15 cellular contexts compared by ENCODE assay signal in genomic region chr3:36956155-36956554, GRCh38. TPM values are rescaled to one million over a fixed set of nuclear protein-coding genes. Genes with fewer than 3 reads are reported as not detected.
DNase-seq lines count a peak whose midpoint lies in the region; ATAC-seq and TF ChIP-seq lines count a peak whose summit lies in the region.
"Had no signal": no experiment of that assay in that cellular context is flagged by ENCODE, and none has a peak within 500 bp of the region (broad histone marks: within the 10 kb centered on the region; RNA-seq: fewer than 3 reads in every experiment).

No MANE protein-coding gene starts in this region.

- no peak for DNase-seq in CD8-positive, alpha-beta memory T cell
- DNase-seq in IMR-90, result no peak
- DNase-seq in type B pancreatic cell (ENCODE audit: extremely low spot score, unreplicated experiment), result peak; percentile 7
- no peak for DNase-seq in smooth muscle cell (lab: John Stamatoyannopoulos, UW; ENCODE audit: unreplicated experiment)
- DNase-seq in dorsolateral prefrontal cortex, result no peak
- DNase-seq: ACHN; BE2C; C1 segment of cervical spinal cord; Caco-2; CD4-positive, CD25-positive, alpha-beta regulatory T cell; HFFc6 had no signal

- H4K5ac ChIP-seq in IMR-90 (ENCODE audit: low read depth, low read length), result no peak overlapping the region

- TF ChIP-seq RAD21 in IMR-90 (IDR thresholded peaks at IDR 0.05; ENCODE audit: low read length), result no peak

- H4K8ac ChIP-seq in IMR-90 (ENCODE audit: low read depth in 2 of 2, low read length in 2 of 2), result no peak overlapping the region

- no peak overlapping the region for H2BK15ac ChIP-seq in IMR-90 (ENCODE audit: low read depth, low read length)

- no peaks in the 10 kb centered on the region for H3K79me1 ChIP-seq in IMR-90 (ENCODE audit: low read depth in 1 of 2, low read length in 2 of 2)

- peak overlapping the region in 1 of 8 donors; percentile 41 for H3K27ac Mint-ChIP-seq in CD8-positive, alpha-beta memory T cell
- no peak overlapping the region for H3K27ac Mint-ChIP-seq in type B pancreatic cell
- H3K27ac Mint-ChIP-seq: GM23338, HFFc6 had no signal

- H3K9ac ChIP-seq in IMR-90 (ENCODE audit: low read depth, low read length) (no peak overlapping the region), smooth muscle cell (ENCODE audit: low read depth) (no peak overlapping the region)

- BruUV-seq in IMR-90 (replicated peaks; lab: Mats Ljungman, UMichigan), result no TSS peak

- 0 out of 2 replicates have a peak overlapping the region, but pooled peaks have one; percentile 52 for H2AK5ac ChIP-seq in IMR-90 (ENCODE audit: low read depth, low read length)

- no peak overlapping the region for H3K14ac ChIP-seq in IMR-90 (replicated peaks; ENCODE audit: low read depth, low read length)

- dilution Hi-C loops in IMR-90 (cut with HindIII; ENCODE audit: low sequenced_read_pairs, unreplicated experiment), result no loop called here

- intact Hi-C loops in IMR-90 (cut with micrococcal nuclease), result no loop called here
- intact Hi-C loops in dorsolateral prefrontal cortex (cut with DNase I), result no loop called here

- H2BK120ac ChIP-seq in IMR-90 (ENCODE audit: low read depth, low read length), result no peak overlapping the region

- no peak overlapping the region for H2AFZ ChIP-seq in IMR-90 (replicated peaks; ENCODE audit: low read length, poor library complexity)
- no peak overlapping the region for H2AFZ ChIP-seq in smooth muscle cell (ENCODE audit: low read depth)
- H2AFZ ChIP-seq: GM23338 had no signal

- H3K27me3 ChIP-seq in CD8-positive, alpha-beta memory T cell (ENCODE audit: insufficient read depth, low read length, poor library complexity, severe bottlenecking), result no peaks in the 10 kb centered on the region
- H3K27me3 ChIP-seq in IMR-90 (ENCODE audit: control insufficient read depth, insufficient read depth, low read length) (no peaks in the 10 kb centered on the region), smooth muscle cell (ENCODE audit: low read depth) (no peaks in the 10 kb centered on the region), dorsolateral prefrontal cortex (no peaks in the 10 kb centered on the region)
- H3K27me3 ChIP-seq: BE2C had no signal

- in situ Hi-C loops in IMR-90 (cut with MboI; ENCODE audit: low sequenced_read_pairs), result loop anchor here (5.0 kb wide), 1 partner anchor 229 kb away; no protein-coding TSS in a partner anchor

- no peak overlapping the region for H3K4me2 ChIP-seq in IMR-90 (ENCODE audit: low read depth, low read length)
- no peak overlapping the region for H3K4me2 ChIP-seq in smooth muscle cell
- H3K4me2 ChIP-seq: GM23338 had no signal

- no peak for TF ChIP-seq POLR2A in IMR-90 (IDR thresholded peaks at IDR 0.05; ENCODE audit: low read depth, low read length)

- no peaks in the 10 kb centered on the region for H3K36me3 ChIP-seq in CD8-positive, alpha-beta memory T cell (ENCODE audit: insufficient read depth, low read length)
- H3K36me3 ChIP-seq in IMR-90 (ENCODE audit: control insufficient read depth, insufficient read depth, low read length), result no peaks in the 10 kb centered on the region
- no peaks in the 10 kb centered on the region for H3K36me3 ChIP-seq in smooth muscle cell (ENCODE audit: low read depth)
- H3K36me3 ChIP-seq: BE2C had no signal

- H3K4ac ChIP-seq in IMR-90 (ENCODE audit: low read depth, low read length), result no peak overlapping the region

- H3K4me3 Mint-ChIP-seq in CD8-positive, alpha-beta memory T cell, result no peak overlapping the region
- H3K4me3 Mint-ChIP-seq in type B pancreatic cell, result no peak overlapping the region
- H3K4me3 Mint-ChIP-seq: CD4-positive, CD25-positive, alpha-beta regulatory T cell; GM23338; HFFc6 had no signal

- H3K79me2 ChIP-seq in smooth muscle cell (ENCODE audit: low read depth), result no peaks in the 10 kb centered on the region

- no peaks in the 10 kb centered on the region for H3K9me3 ChIP-seq in CD8-positive, alpha-beta memory T cell (ENCODE audit: low read length)
- no peaks in the 10 kb centered on the region for H3K9me3 ChIP-seq in IMR-90 (ENCODE audit: control insufficient read depth, insufficient read depth, low read length)
- H3K9me3 ChIP-seq in smooth muscle cell (replicated peaks; ENCODE audit: low read depth), result no peaks in the 10 kb centered on the region
- H3K9me3 ChIP-seq: BE2C, Caco-2 had no signal

- H4K91ac ChIP-seq in IMR-90 (ENCODE audit: insufficient read depth, low read depth, low read length), result no peak overlapping the region

- H3K4me1 ChIP-seq in CD8-positive, alpha-beta memory T cell (ENCODE audit: insufficient read depth, low read length), result no peaks in the 10 kb centered on the region
- H3K4me1 ChIP-seq in IMR-90 (ENCODE audit: control insufficient read depth, insufficient read depth, low read length) (peaks cover 6% of the 10 kb centered on the region; the same call in 1 of the 2 replicates), smooth muscle cell (ENCODE audit: low read depth) (no peaks in the 10 kb centered on the region)

- no peak overlapping the region for H3K56ac ChIP-seq in IMR-90 (ENCODE audit: extremely low read depth, insufficient read depth, low read length)

- H4K20me1 ChIP-seq in IMR-90 (ENCODE audit: insufficient read depth, low read length) (no peaks in the 10 kb centered on the region), smooth muscle cell (ENCODE audit: low read depth) (no peaks in the 10 kb centered on the region)

- H3K23ac ChIP-seq in IMR-90 (ENCODE audit: low read depth, low read length), result no peak overlapping the region

- no peaks in the 10 kb centered on the region; the same call in 1 of the 2 replicates for H3K9me1 ChIP-seq in IMR-90 (ENCODE audit: insufficient read depth, low read length)

- ATAC-seq in IMR-90 (ENCODE audit: low read depth) (no peak), SK-N-SH treated with all-trans-retinoic acid at 6 μM for 48 hours (no peak)
- ATAC-seq: GM23338, HCT116 had no signal

- H3K4me1 Mint-ChIP-seq in CD8-positive, alpha-beta memory T cell, result peaks cover 8 to 16% (median 11%) of the 10 kb centered on the region in 3 donors
- peaks cover 5% of the 10 kb centered on the region for H3K4me1 Mint-ChIP-seq in type B pancreatic cell (ENCODE audit: unreplicated experiment)

- no peaks in the 10 kb centered on the region for H3K27me3 Mint-ChIP-seq in CD8-positive, alpha-beta memory T cell
- H3K27me3 Mint-ChIP-seq in type B pancreatic cell, result no peaks in the 10 kb centered on the region

- no peaks in the 10 kb centered on the region for H3K36me3 Mint-ChIP-seq in CD8-positive, alpha-beta memory T cell
- no peaks in the 10 kb centered on the region for H3K36me3 Mint-ChIP-seq in type B pancreatic cell
- H3K36me3 Mint-ChIP-seq: CD4-positive, CD25-positive, alpha-beta regulatory T cell had no signal

- H2BK20ac ChIP-seq in IMR-90 (ENCODE audit: low read depth, low read length), result no peak overlapping the region

- H3F3A ChIP-seq in smooth muscle cell (ENCODE audit: low read depth), result no peaks in the 10 kb centered on the region

- H3K9me3 Mint-ChIP-seq in CD8-positive, alpha-beta memory T cell, result no peaks in the 10 kb centered on the region
- no peaks in the 10 kb centered on the region for H3K9me3 Mint-ChIP-seq in type B pancreatic cell
- H3K9me3 Mint-ChIP-seq: CD4-positive, CD25-positive, alpha-beta regulatory T cell; GM23338; HFFc6 had no signal

- POLR2A ChIA-PET in CD8-positive, alpha-beta memory T cell (lab: Charles Lee), result interaction anchor here (0.6 kb wide), 1 partner anchor 39 kb away, joined by 4 read pairs; no protein-coding TSS in a partner anchor
- POLR2A ChIA-PET in IMR-90 (lab: Charles Lee; ENCODE audit: unreplicated experiment), result no interaction called here

- no peak overlapping the region for H2AK9ac ChIP-seq in IMR-90 (replicated peaks; ENCODE audit: low read depth, low read length, poor library complexity)

- no peak for TF ChIP-seq CTCF in IMR-90 (conservative IDR thresholded peaks at IDR 0.05; ENCODE audit: low read depth, low read length)
- TF ChIP-seq CTCF in type B pancreatic cell (conservative IDR thresholded peaks at IDR 0.05), result no peak
- TF ChIP-seq CTCF in smooth muscle cell (IDR thresholded peaks at IDR 0.05; ENCODE audit: borderline replicate concordance, insufficient read depth, poor library complexity, severe bottlenecking), result no peak
- TF ChIP-seq CTCF in dorsolateral prefrontal cortex (IDR thresholded peaks at IDR 0.05 in 54 of 56, conservative IDR thresholded peaks at IDR 0.05 in 2 of 56; ENCODE audit: low read depth in 1 of 56, partially characterized antibody in 56 of 56), result no peak

- H3K4me3 ChIP-seq in CD8-positive, alpha-beta memory T cell (ENCODE audit: low read length), result no peak overlapping the region
- no peak overlapping the region for H3K4me3 ChIP-seq in IMR-90 (ENCODE audit: insufficient read depth, low read depth, low read length)
- no peak overlapping the region for H3K4me3 ChIP-seq in smooth muscle cell
- H3K4me3 ChIP-seq in dorsolateral prefrontal cortex, result no peak overlapping the region
- H3K4me3 ChIP-seq: GM23338 had no signal

- H3K18ac ChIP-seq in IMR-90 (ENCODE audit: low read depth, low read length), result no peak overlapping the region

- WGBS in IMR-90 (ENCODE audit: extremely low coverage in 2 of 2, insufficient read length in 1 of 2), 2 experiments, result no CpG with 5 or more reads among the region's 3 CpGs
- 86% methylated on average over 3 of the region's 3 CpGs for WGBS in smooth muscle cell (ENCODE audit: low lambda C conversion rate)

- CTCF ChIA-PET in CD8-positive, alpha-beta memory T cell (lab: Charles Lee), result interaction anchor here (0.6 to 4.0 kb wide), 3 partner anchors 34 to 223 kb away, joined by 3 to 18 read pairs (median 3); no protein-coding TSS in a partner anchor
- CTCF ChIA-PET in IMR-90 (lab: Yijun Ruan, JAX), result interaction anchor here (1.3 kb wide), 1 partner anchor 52 kb away, joined by 3 read pairs; no protein-coding TSS in a partner anchor

- H2BK5ac ChIP-seq in IMR-90 (ENCODE audit: low read depth, low read length, poor library complexity, severe bottlenecking), result no peak overlapping the region

- peak overlapping the region; percentile 68 for H3K27ac ChIP-seq in CD8-positive, alpha-beta memory T cell (ENCODE audit: low read depth, low read length)
- H3K27ac ChIP-seq in IMR-90 (ENCODE audit: insufficient read depth, low read length) (no peak overlapping the region), smooth muscle cell (ENCODE audit: low read depth) (no peak overlapping the region), dorsolateral prefrontal cortex (no peak overlapping the region)
- H3K27ac ChIP-seq: HL-60 had no signal

RNA-seq across cellular contexts. Expression of gene TRANK1, which starts 11.3 kb away (rescaled TPM):
- total RNA-seq in CD8-positive, alpha-beta memory T cell, result 10 to 100 TPM; 12.7 to 16.2 TPM
- 33.2 TPM for polyA plus RNA-seq in CD8-positive, alpha-beta memory T cell
- total RNA-seq in IMR-90 (2012; rRNA removed) (8.9 and 12.7 TPM in 2 replicates), type B pancreatic cell (ENCODE audit: low replicate concordance) (8.6 and 18.0 TPM in 2 replicates), smooth muscle cell (5.2 and 11.7 TPM in 2 replicates), dorsolateral prefrontal cortex (100 to 1,000 TPM in 1 of 120 experiments, 10 to 100 TPM in 119; 20.2 to 106 (median 56.2) TPM)
- polyA plus RNA-seq in IMR-90 (2012; rRNA removed) (5.1 and 7.9 TPM in 2 replicates), smooth muscle cell (2.0 and 2.4 TPM in 2 replicates)
- polyA plus RNA-seq in IMR-90 (2012; cell fraction: cytosol; rRNA removed), result 2.3 and 4.8 TPM in 2 replicates
- 28.9 and 84.8 TPM in 2 replicates for polyA plus RNA-seq in IMR-90 (2012; cell fraction: nucleus; rRNA removed; ENCODE audit: low replicate concordance)

RNA-seq across cellular contexts. Expression of gene EPM2AIP1, which starts 36.8 kb away (rescaled TPM):
- 10 to 100 TPM; 14.8 to 16.0 TPM for total RNA-seq in CD8-positive, alpha-beta memory T cell
- 7.1 TPM for polyA plus RNA-seq in CD8-positive, alpha-beta memory T cell
- total RNA-seq in IMR-90 (2012; rRNA removed) (13.4 and 21.9 TPM in 2 replicates), type B pancreatic cell (ENCODE audit: low replicate concordance) (27.5 and 29.2 TPM in 2 replicates), smooth muscle cell (18.6 and 26.0 TPM in 2 replicates), dorsolateral prefrontal cortex (10 to 100 TPM; 17.7 to 59.5 (median 45.5) TPM)
- polyA plus RNA-seq in IMR-90 (2012; rRNA removed) (4.7 and 6.4 TPM in 2 replicates), smooth muscle cell (6.5 and 11.7 TPM in 2 replicates)
- 1.4 and 1.5 TPM in 2 replicates for polyA plus RNA-seq in IMR-90 (2012; cell fraction: cytosol; rRNA removed)
- 2.9 and 9.6 TPM in 2 replicates for polyA plus RNA-seq in IMR-90 (2012; cell fraction: nucleus; rRNA removed; ENCODE audit: low replicate concordance)

RNA-seq across cellular contexts. Expression of gene MLH1, which starts 37.2 kb away (rescaled TPM):
- 10 to 100 TPM; 66.4 to 73.2 TPM for total RNA-seq in CD8-positive, alpha-beta memory T cell
- 19.5 TPM for polyA plus RNA-seq in CD8-positive, alpha-beta memory T cell
- total RNA-seq in IMR-90 (2012; rRNA removed), result 46.7 and 54.1 TPM in 2 replicates
- polyA plus RNA-seq in IMR-90 (2012; rRNA removed), result 30.2 and 34.5 TPM in 2 replicates
- polyA plus RNA-seq in IMR-90 (2012; cell fraction: cytosol; rRNA removed), result 6.9 and 18.5 TPM in 2 replicates
- polyA plus RNA-seq in IMR-90 (2012; cell fraction: nucleus; rRNA removed; ENCODE audit: low replicate concordance), result 8.5 and 22.8 TPM in 2 replicates
- total RNA-seq in type B pancreatic cell (ENCODE audit: low replicate concordance), result 29.5 and 41.0 TPM in 2 replicates
- 28.3 and 35.0 TPM in 2 replicates for total RNA-seq in smooth muscle cell
- polyA plus RNA-seq in smooth muscle cell, result 16.6 and 22.6 TPM in 2 replicates
- total RNA-seq in dorsolateral prefrontal cortex, result 10 to 100 TPM; 21.0 to 55.1 (median 30.6) TPM
